ENCODE assay signal across 6 cellular contexts in genomic region chr19:3606174-3606689, GRCh38. TPM values are rescaled to one million over a fixed set of nuclear protein-coding genes. Genes with fewer than 3 reads are reported as not detected.
DNase-seq lines count a peak whose midpoint lies in the region; TF ChIP-seq lines count a peak whose summit lies in the region.

No MANE protein-coding gene starts in this region.

- H3K4me3 ChIP-seq in cardiac muscle cell (peak overlapping the region; percentile 13), urinary bladder (ENCODE audit: low read depth, low read length) (peak overlapping the region; percentile 49)

- H3K36me3 Mint-ChIP-seq in type B pancreatic cell: no peaks in the 10 kb centered on the region

- no peaks in the 10 kb centered on the region for H3K9me3 Mint-ChIP-seq in type B pancreatic cell

- peak; percentile 66 for DNase-seq in AG08396 (ENCODE audit: low spot score)
- DNase-seq in NCI-H774 (lab: John Stamatoyannopoulos, UW): peak; percentile 38
- DNase-seq in cardiac muscle cell (ENCODE audit: low read depth in 1 of 2, low spot score in 1 of 2): no peak
- DNase-seq in nucleus accumbens (lab: John Stamatoyannopoulos, UW): no peak
- DNase-seq in type B pancreatic cell (ENCODE audit: extremely low spot score, unreplicated experiment): no peak

- peaks cover 13% of the 10 kb centered on the region for H3K4me1 ChIP-seq in cardiac muscle cell (ENCODE audit: low read depth)
- no peaks in the 10 kb centered on the region for H3K4me1 ChIP-seq in urinary bladder (ENCODE audit: insufficient read depth)

- 8% methylated on average over 35 of the region's 35 CpGs for WGBS in urinary bladder

- H3K27ac ChIP-seq in cardiac muscle cell (no peak overlapping the region), urinary bladder (ENCODE audit: low read depth) (no peak overlapping the region)

- peaks cover 16% of the 10 kb centered on the region for H3K27me3 ChIP-seq in cardiac muscle cell

- H3K36me3 ChIP-seq in cardiac muscle cell (peaks cover 2% of the 10 kb centered on the region), urinary bladder (ENCODE audit: insufficient read depth) (peaks cover 2% of the 10 kb centered on the region)

- H3K4me1 Mint-ChIP-seq in type B pancreatic cell (ENCODE audit: unreplicated experiment): peaks cover 7% of the 10 kb centered on the region

- no peaks in the 10 kb centered on the region for H3K9me3 ChIP-seq in cardiac muscle cell (ENCODE audit: low read depth)

- H3K4me3 Mint-ChIP-seq in type B pancreatic cell: no peak overlapping the region

- H3K27me3 Mint-ChIP-seq in type B pancreatic cell: peaks cover 14% of the 10 kb centered on the region

- H3K27ac Mint-ChIP-seq in type B pancreatic cell: no peak overlapping the region

- TF ChIP-seq CTCF in cardiac muscle cell (IDR thresholded peaks at IDR 0.05; ENCODE audit: low read depth, low read length) (no peak), type B pancreatic cell (conservative IDR thresholded peaks at IDR 0.05) (no peak)

RNA-seq across cellular contexts. Expression of gene TBXA2R, which starts 0.4 kb away (rescaled TPM):
- 0.15 and 0.18 TPM in 2 replicates for total RNA-seq in cardiac muscle cell
- polyA plus RNA-seq in cardiac muscle cell: 0.40 and 1.0 TPM in 2 replicates
- total RNA-seq in urinary bladder: 1.4 TPM
- polyA plus RNA-seq in urinary bladder: 3.8 TPM
- total RNA-seq in type B pancreatic cell (ENCODE audit: low replicate concordance): not detected in 2 replicates

RNA-seq across cellular contexts. Expression of gene CACTIN, which starts 20.4 kb away (rescaled TPM):
- total RNA-seq in cardiac muscle cell (31.0 and 49.0 TPM in 2 replicates), urinary bladder (11.1 TPM), type B pancreatic cell (ENCODE audit: low replicate concordance) (31.6 and 32.4 TPM in 2 replicates)
- polyA plus RNA-seq in cardiac muscle cell (19.4 and 20.1 TPM in 2 replicates), urinary bladder (27.7 TPM)

RNA-seq across cellular contexts. Expression of gene GIPC3, which starts 21.0 kb away (rescaled TPM):
- total RNA-seq in cardiac muscle cell (0.28 and 0.54 TPM in 2 replicates), urinary bladder (0.11 TPM), type B pancreatic cell (ENCODE audit: low replicate concordance) (0.07 TPM in 1 of 2 replicates, not detected in the other)
- polyA plus RNA-seq in cardiac muscle cell (0.13 and 2.2 TPM in 2 replicates), urinary bladder (0.94 TPM)

RNA-seq across cellular contexts. Expression of gene HMG20B, which starts 33.5 kb away (rescaled TPM):
- 202 and 253 TPM in 2 replicates for total RNA-seq in cardiac muscle cell
- polyA plus RNA-seq in cardiac muscle cell: 154 and 177 TPM in 2 replicates
- 30.6 TPM for total RNA-seq in urinary bladder
- 109 TPM for polyA plus RNA-seq in urinary bladder
- 60.1 and 78.3 TPM in 2 replicates for total RNA-seq in type B pancreatic cell (ENCODE audit: low replicate concordance)

RNA-seq across cellular contexts. Expression of gene MFSD12, which starts 48.8 kb away (rescaled TPM):
- 89.0 and 110 TPM in 2 replicates for total RNA-seq in cardiac muscle cell
- 51.5 and 71.8 TPM in 2 replicates for polyA plus RNA-seq in cardiac muscle cell
- 19.3 TPM for total RNA-seq in urinary bladder
- 38.6 TPM for polyA plus RNA-seq in urinary bladder
- 74.1 and 80.9 TPM in 2 replicates for total RNA-seq in type B pancreatic cell (ENCODE audit: low replicate concordance)

Comparison
In these comparisons a context has a peak if more than half of its experiments do, and no peak if none do; other contexts are left out.
1. DNase-seq: peak in AG08396 (single experiment) and NCI-H774 (single experiment); none in cardiac muscle cell (0 of 2), nucleus accumbens (0 of 56) and type B pancreatic cell (single experiment).